In genomic region chr6:123777554-123777953, GRCh38 we compare ENCODE assay signal across 11 cellular contexts. TPM values are rescaled to one million over a fixed set of nuclear protein-coding genes. Genes with fewer than 3 reads are reported as not detected.
DNase-seq lines count a peak whose midpoint lies in the region; ATAC-seq, FAIRE-seq and TF ChIP-seq lines count a peak whose summit lies in the region.
"Had no signal": no experiment of that assay in that cellular context is flagged by ENCODE, and none has a peak within 500 bp of the region (broad histone marks: within the 10 kb centered on the region; RNA-seq: fewer than 3 reads in every experiment).

No MANE protein-coding gene starts in this region.

- no TSS peak for BruUV-seq in IMR-90 (replicated peaks; lab: Mats Ljungman, UMichigan)

- H3K9ac ChIP-seq in IMR-90 (ENCODE audit: low read depth, low read length) = no peak overlapping the region

- intact Hi-C loops in IMR-90 (cut with micrococcal nuclease) = no loop called here
- intact Hi-C loops in adrenal gland (cut with DNase I) = no loop called here

- H2AFZ ChIP-seq in IMR-90 (replicated peaks; ENCODE audit: low read length, poor library complexity) = no peak overlapping the region

- H3K9me1 ChIP-seq in IMR-90 (ENCODE audit: insufficient read depth, low read length) = no peaks in the 10 kb centered on the region

- CTCF ChIA-PET in IMR-90 (lab: Yijun Ruan, JAX) = no interaction called here

- no peak overlapping the region for H3K56ac ChIP-seq in IMR-90 (ENCODE audit: extremely low read depth, insufficient read depth, low read length)

- H2AK9ac ChIP-seq in IMR-90 (replicated peaks; ENCODE audit: low read depth, low read length, poor library complexity) = no peak overlapping the region

- no peak overlapping the region for H3K4ac ChIP-seq in IMR-90 (ENCODE audit: low read depth, low read length)

- H4K8ac ChIP-seq in IMR-90 (ENCODE audit: low read depth in 2 of 2, low read length in 2 of 2) = no peak overlapping the region

- H2AK5ac ChIP-seq in IMR-90 (ENCODE audit: low read depth, low read length) = no peak overlapping the region

- H4K20me1 ChIP-seq in IMR-90 (ENCODE audit: insufficient read depth, low read length) = no peaks in the 10 kb centered on the region

- TF ChIP-seq CTCF in D721Med (IDR thresholded peaks at IDR 0.05; ENCODE audit: insufficient read depth, missing control alignments) (peak; percentile 50), IMR-90 (conservative IDR thresholded peaks at IDR 0.05; ENCODE audit: low read depth, low read length) (peak; percentile 25), fibroblast of villous mesenchyme (IDR thresholded peaks at IDR 0.05; ENCODE audit: insufficient read depth, low read depth, low read length) (no peak), adrenal gland (IDR thresholded peaks at IDR 0.05) (no peak)

- H3K4me1 ChIP-seq in IMR-90 (ENCODE audit: control insufficient read depth, insufficient read depth, low read length) = no peaks in the 10 kb centered on the region
- no peaks in the 10 kb centered on the region for H3K4me1 ChIP-seq in adrenal gland (replicated peaks in 1 of 2)
- H3K4me1 ChIP-seq: Peyer's patch had no signal

- ATAC-seq in IMR-90 (ENCODE audit: low read depth) (no peak), GM21447 (IDR thresholded peaks at IDR 0.05; ENCODE audit: unreplicated experiment) (no peak)

- H4K5ac ChIP-seq in IMR-90 (ENCODE audit: low read depth, low read length) = no peak overlapping the region

- no peak overlapping the region for H2BK5ac ChIP-seq in IMR-90 (ENCODE audit: low read depth, low read length, poor library complexity, severe bottlenecking)

- H3K4me3 ChIP-seq in IMR-90 (ENCODE audit: insufficient read depth, low read depth, low read length) (no peak overlapping the region), fibroblast of villous mesenchyme (ENCODE audit: low read depth, low read length) (no peak overlapping the region), adrenal gland (no peak overlapping the region)
- H3K4me3 ChIP-seq: Peyer's patch had no signal

- H2BK20ac ChIP-seq in IMR-90 (ENCODE audit: low read depth, low read length) = no peak overlapping the region

- in situ Hi-C loops in IMR-90 (cut with MboI; ENCODE audit: low sequenced_read_pairs) = no loop called here

- POLR2A ChIA-PET in IMR-90 (lab: Charles Lee; ENCODE audit: unreplicated experiment) = no interaction called here

- H2BK120ac ChIP-seq in IMR-90 (ENCODE audit: low read depth, low read length) = no peak overlapping the region

- H3K14ac ChIP-seq in IMR-90 (replicated peaks; ENCODE audit: low read depth, low read length) = no peak overlapping the region

- no peak overlapping the region for H3K27ac ChIP-seq in IMR-90 (ENCODE audit: insufficient read depth, low read length)
- H3K27ac ChIP-seq in adrenal gland = no peak overlapping the region
- H3K27ac ChIP-seq: Peyer's patch had no signal

- peak; percentile 32 for TF ChIP-seq RAD21 in IMR-90 (IDR thresholded peaks at IDR 0.05; ENCODE audit: low read length)

- H3K27me3 ChIP-seq in IMR-90 (ENCODE audit: control insufficient read depth, insufficient read depth, low read length) (no peaks in the 10 kb centered on the region), adrenal gland (no peaks in the 10 kb centered on the region)
- H3K27me3 ChIP-seq: Peyer's patch had no signal

- no peak for FAIRE-seq in D721Med (lab: Jason Lieb, UNC)

- no peaks in the 10 kb centered on the region for H3K79me1 ChIP-seq in IMR-90 (ENCODE audit: low read depth in 1 of 2, low read length in 2 of 2)

- no peak overlapping the region for H3K4me2 ChIP-seq in IMR-90 (ENCODE audit: low read depth, low read length)

- no peak overlapping the region for H3K23ac ChIP-seq in IMR-90 (ENCODE audit: low read depth, low read length)

- no CpG with 5 or more reads among the region's 3 CpGs for WGBS in IMR-90 (ENCODE audit: extremely low coverage in 2 of 2, insufficient read length in 1 of 2), 2 experiments
- WGBS in adrenal gland, 4 donors = 33 to 53% (median 41%) methylated on average over 3 of the region's 3 CpGs

- no peak overlapping the region for H4K91ac ChIP-seq in IMR-90 (ENCODE audit: insufficient read depth, low read depth, low read length)

- H3K9me3 ChIP-seq in IMR-90 (ENCODE audit: control insufficient read depth, insufficient read depth, low read length) (no peaks in the 10 kb centered on the region), adrenal gland (replicated peaks in 1 of 3) (no peaks in the 10 kb centered on the region)
- H3K9me3 ChIP-seq: Peyer's patch had no signal

- no peak overlapping the region for H3K18ac ChIP-seq in IMR-90 (ENCODE audit: low read depth, low read length)

- no peak overlapping the region for H2BK15ac ChIP-seq in IMR-90 (ENCODE audit: low read depth, low read length)

- dilution Hi-C loops in IMR-90 (cut with HindIII; ENCODE audit: low sequenced_read_pairs, unreplicated experiment) = no loop called here

- no peaks in the 10 kb centered on the region for H3K36me3 ChIP-seq in IMR-90 (ENCODE audit: control insufficient read depth, insufficient read depth, low read length)
- no peaks in the 10 kb centered on the region for H3K36me3 ChIP-seq in adrenal gland (replicated peaks in 1 of 2)
- H3K36me3 ChIP-seq: Peyer's patch had no signal

- TF ChIP-seq POLR2A in IMR-90 (IDR thresholded peaks at IDR 0.05; ENCODE audit: low read depth, low read length) (no peak), adrenal gland (IDR thresholded peaks at IDR 0.05) (no peak)

- DNase-seq in D721Med (ENCODE audit: insufficient read length, low spot score) (no peak), IMR-90 (peak; percentile 1), OCI-M1 (lab: John Stamatoyannopoulos, UW) (peak; percentile 72), fibroblast of villous mesenchyme (ENCODE audit: low read depth) (peak; percentile 1), adrenal gland (no peak), iPS-NIHi7 (ENCODE audit: extremely low spot score) (no peak)
- no peak for DNase-seq in activated CD8-positive, alpha-beta memory T cell treated with anti-CD3 and anti-CD28 coated beads, Interleukin-2, amount 50 U/mL, for 48 hours
- DNase-seq: cortex of kidney, EL, Peyer's patch had no signal

TF ChIP-seq in IMR-90, 13 proteins besides CTCF, POLR2A, EP300 and RAD21:
- no peak for TF ChIP-seq USF2 (IDR thresholded peaks at IDR 0.05; ENCODE audit: low read depth, low read length)
- no peak for TF ChIP-seq BHLHE40 (IDR thresholded peaks at IDR 0.05; ENCODE audit: low read depth, low read length)
- no peak for TF ChIP-seq NFE2L2 (IDR thresholded peaks at IDR 0.05; ENCODE audit: low read depth, low read length)
- TF ChIP-seq FOS (IDR thresholded peaks at IDR 0.05; ENCODE audit: low read depth, low read length) = no peak
- no peak for TF ChIP-seq ELK1 (IDR thresholded peaks at IDR 0.05; ENCODE audit: borderline replicate concordance, low read depth, low read length)
- TF ChIP-seq CHD1 (IDR thresholded peaks at IDR 0.05; ENCODE audit: low read depth, low read length) = no peak
- TF ChIP-seq MAFK (IDR thresholded peaks at IDR 0.05; ENCODE audit: low read depth, low read length) = no peak
- TF ChIP-seq CEBPB (IDR thresholded peaks at IDR 0.05; ENCODE audit: low read depth, low read length) = no peak
- TF ChIP-seq MXI1 (IDR thresholded peaks at IDR 0.05; ENCODE audit: borderline replicate concordance, low read depth, low read length) = no peak
- TF ChIP-seq RCOR1 (IDR thresholded peaks at IDR 0.05; ENCODE audit: insufficient replicate concordance, low read length) = no peak
- no peak for TF ChIP-seq RFX5 (IDR thresholded peaks at IDR 0.05; ENCODE audit: low read depth, low read length)
- TF ChIP-seq SMC3 (IDR thresholded peaks at IDR 0.05; ENCODE audit: low read depth, low read length) = no peak
- no peak for TF ChIP-seq MAZ (IDR thresholded peaks at IDR 0.05; ENCODE audit: borderline replicate concordance, low read depth, low read length)
TF ChIP-seq in IMR-90: peak in this region for 0.

RNA-seq across cellular contexts. Expression of gene NKAIN2, which starts 26.1 kb away (rescaled TPM):
- total RNA-seq in IMR-90 (2012; rRNA removed) = not detected in 2 replicates
- not detected in 2 replicates for polyA plus RNA-seq in IMR-90 (2012; rRNA removed)
- not detected in 2 replicates for polyA plus RNA-seq in IMR-90 (2012; cell fraction: cytosol; rRNA removed)
- polyA plus RNA-seq in IMR-90 (2012; cell fraction: nucleus; rRNA removed; ENCODE audit: low replicate concordance) = not detected in 2 replicates
- not detected in 2 replicates for total RNA-seq in fibroblast of villous mesenchyme
- total RNA-seq in adrenal gland = under 1 TPM in 5 of 8 donors, not detected in 3; under 0.01 to 0.61 (median 0.19) TPM
- under 1 TPM; 0.24 to 0.32 (median 0.29) TPM for polyA plus RNA-seq in adrenal gland
- total RNA-seq: Peyer's patch had no signal

Comparison
In these comparisons a context has a peak if more than half of its experiments do, and no peak if none do; other contexts are left out.
1. DNase-seq: peak in IMR-90 (single experiment), OCI-M1 (single experiment) and fibroblast of villous mesenchyme (single experiment); none in D721Med (single experiment), activated CD8-positive, alpha-beta memory T cell treated with anti-CD3 and anti-CD28 coated beads, Interleukin-2, amount 50 U/mL, for 48 hours (single experiment), adrenal gland (0 of 7) and iPS-NIHi7 (single experiment).
2. CTCF ChIP-seq: peak in D721Med (single experiment) and IMR-90 (single experiment); none in fibroblast of villous mesenchyme (single experiment) and adrenal gland (0 of 6).